Comparison of ENCODE assay signal across 14 cellular contexts in genomic region chr2:29580223-29580622, GRCh38.
"Had no signal": no experiment of that assay in that cellular context is flagged by ENCODE, and none has a peak within 500 bp of the region (broad histone marks: within the 10 kb centered on the region; RNA-seq: fewer than 3 reads in every experiment).

No MANE protein-coding gene starts in this region.

- H3K36me3 ChIP-seq: lower lobe of right lung, neutrophil, stomach, thoracic aorta had no signal

- H3K27me3 ChIP-seq: neutrophil, stomach had no signal

- H3K27ac ChIP-seq: lower lobe of right lung, neutrophil, skin epidermis, stomach, thoracic aorta had no signal

- H3K36me3 Mint-ChIP-seq: WTC11 had no signal

- ATAC-seq: lower lobe of right lung, WTC11 had no signal

- H3K4me3 Mint-ChIP-seq: activated T-helper 1 cell treated with anti-CD3 and anti-CD28 coated beads, Interleukin-12 subunit alpha, Interleukin-12 subunit beta, Interleukin-2, Interleukin-4 antibody, amounts not matched to agents 30 ng/mL and 10 ng/mL and 1 ng/mL, durations not matched to agents 14 hours and 24 hours and 36 hours; WTC11 had no signal

- DNase-seq: activated CD4-positive, alpha-beta T cell treated with anti-CD3 and anti-CD28 coated beads for 48 hours; activated naive CD4-positive, alpha-beta T cell; central memory CD4-positive, alpha-beta T cell; cortex of kidney; effector CD8-positive, alpha-beta T cell; lower lobe of right lung; midbrain; posterior cingulate gyrus; stomach had no signal

- H3K4me1 ChIP-seq: lower lobe of right lung, stomach had no signal

- H3K27ac Mint-ChIP-seq: activated T-helper 1 cell treated with anti-CD3 and anti-CD28 coated beads, Interleukin-12 subunit alpha, Interleukin-12 subunit beta, Interleukin-2, Interleukin-4 antibody, amounts not matched to agents 30 ng/mL and 10 ng/mL and 1 ng/mL, durations not matched to agents 14 hours and 24 hours and 36 hours; WTC11 had no signal

- H3K4me3 ChIP-seq: lower lobe of right lung, skin epidermis, stomach, thoracic aorta had no signal

- H3K9me3 Mint-ChIP-seq: activated T-helper 1 cell treated with anti-CD3 and anti-CD28 coated beads, Interleukin-12 subunit alpha, Interleukin-12 subunit beta, Interleukin-2, Interleukin-4 antibody, amounts not matched to agents 30 ng/mL and 10 ng/mL and 1 ng/mL, durations not matched to agents 14 hours and 24 hours and 36 hours; WTC11 had no signal
